In the genomic region with DNA sequence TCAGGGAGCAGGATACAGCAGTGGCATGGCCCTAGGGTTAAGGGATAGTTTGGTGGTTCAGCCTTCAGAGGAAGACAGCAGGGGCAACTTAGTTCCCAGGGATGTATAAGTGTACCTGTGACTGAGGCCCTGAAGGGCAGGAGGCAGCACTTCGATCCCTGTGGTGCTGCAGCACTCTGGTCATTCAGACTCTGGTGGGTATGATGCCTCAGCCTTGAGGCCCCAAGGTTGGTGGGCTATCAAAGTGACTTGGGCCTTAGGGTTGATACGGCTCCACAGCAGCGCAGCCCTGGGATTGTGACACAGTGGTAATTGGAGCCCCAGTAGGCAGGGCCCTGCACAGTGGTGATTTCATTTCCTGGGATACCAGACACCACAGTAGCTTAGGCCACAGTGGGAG, we compare ENCODE assay signal across 23 cellular contexts.
"Had no signal": no experiment of that assay in that cellular context is flagged by ENCODE, and none has a peak within 500 bp of the region (broad histone marks: within the 10 kb centered on the region; RNA-seq: fewer than 3 reads in every experiment).

No MANE protein-coding gene starts in this region.

- ATAC-seq: activated T-cell treated with anti-CD3 and anti-CD28 coated beads, Interleukin-2, amount 50 U/mL, for 72 hours; body of pancreas; esophagus mucosa had no signal

- H3K27me3 ChIP-seq: body of pancreas, colonic mucosa had no signal

- H3K27ac ChIP-seq: body of pancreas, colonic mucosa had no signal

- H3K27ac Mint-ChIP-seq: activated CD4-positive, alpha-beta memory T cell treated with anti-CD3 and anti-CD28 coated beads, Interleukin-2, amount 10 ng/mL, durations not matched to agents 7 days and 5 days; activated CD4-positive, alpha-beta T cell treated with anti-CD3 and anti-CD28 coated beads, Interleukin-2, amount 10 ng/mL, durations not matched to agents 7 days and 5 days; activated naive CD8-positive, alpha-beta T cell; activated T-cell treated with anti-CD3 and anti-CD28 coated beads, Interleukin-2, amount 50 U/mL, for 24 hours; activated T-cell treated with anti-CD3 and anti-CD28 coated beads, Interleukin-2, amount 50 U/mL, for 72 hours had no signal

- H3K4me3 Mint-ChIP-seq: activated CD4-positive, alpha-beta memory T cell treated with anti-CD3 and anti-CD28 coated beads, Interleukin-2, amount 10 ng/mL, durations not matched to agents 7 days and 5 days; activated CD4-positive, alpha-beta T cell treated with anti-CD3 and anti-CD28 coated beads, Interleukin-2, amount 10 ng/mL, durations not matched to agents 7 days and 5 days; activated naive CD8-positive, alpha-beta T cell; activated T-cell treated with anti-CD3 and anti-CD28 coated beads, Interleukin-2, amount 50 U/mL, for 24 hours; activated T-cell treated with anti-CD3 and anti-CD28 coated beads, Interleukin-2, amount 50 U/mL, for 72 hours had no signal

- DNase-seq: activated CD4-positive, alpha-beta memory T cell treated with anti-CD3 and anti-CD28 coated beads, Interleukin-2, amount 10 ng/mL, durations not matched to agents 7 days and 5 days; activated CD4-positive, alpha-beta T cell treated with anti-CD3 and anti-CD28 coated beads for 1 hour; activated CD4-positive, alpha-beta T cell treated with anti-CD3 and anti-CD28 coated beads for 4 hours; activated CD4-positive, alpha-beta T cell treated with anti-CD3 and anti-CD28 coated beads, Interleukin-2, amount 10 ng/mL, durations not matched to agents 7 days and 5 days; activated CD4-positive, alpha-beta T cell treated with anti-CD3 and anti-CD28 coated beads, Interleukin-2, amount 50 U/mL, for 4 hours; activated CD8-positive, alpha-beta memory T cell treated with anti-CD3 and anti-CD28 coated beads, Interleukin-2, amount 50 U/mL, for 48 hours; activated gamma-delta T cell; activated naive CD4-positive, alpha-beta T cell; activated naive CD4-positive, alpha-beta T cell treated with anti-CD3 and anti-CD28 coated beads, Interleukin-2, amount 50 U/mL, for 16 hours; activated T-cell treated with anti-CD3 and anti-CD28 coated beads for 4 hours; activated T-cell treated with anti-CD3 and anti-CD28 coated beads, Interleukin-2, amount 50 U/mL, for 24 hours; activated T-cell treated with anti-CD3 and anti-CD28 coated beads, Interleukin-2, amount 50 U/mL, for 72 hours; amniotic stem cell; anterior cingulate cortex; body of pancreas; caudate nucleus; colonic mucosa; effector CD8-positive, alpha-beta T cell; foreskin fibroblast; glutamatergic neuron; T-helper 2 cell had no signal

- H3K4me1 ChIP-seq: body of pancreas, colonic mucosa had no signal

- H3K4me3 ChIP-seq: body of pancreas, colonic mucosa had no signal

- H3K4me1 Mint-ChIP-seq: activated CD4-positive, alpha-beta memory T cell treated with anti-CD3 and anti-CD28 coated beads, Interleukin-2, amount 10 ng/mL, durations not matched to agents 7 days and 5 days; activated CD4-positive, alpha-beta T cell treated with anti-CD3 and anti-CD28 coated beads, Interleukin-2, amount 10 ng/mL, durations not matched to agents 7 days and 5 days had no signal

- H3K27me3 Mint-ChIP-seq: activated CD4-positive, alpha-beta memory T cell treated with anti-CD3 and anti-CD28 coated beads, Interleukin-2, amount 10 ng/mL, durations not matched to agents 7 days and 5 days; activated CD4-positive, alpha-beta T cell treated with anti-CD3 and anti-CD28 coated beads, Interleukin-2, amount 10 ng/mL, durations not matched to agents 7 days and 5 days; activated naive CD8-positive, alpha-beta T cell; activated T-cell treated with anti-CD3 and anti-CD28 coated beads, Interleukin-2, amount 50 U/mL, for 24 hours had no signal

- H3K36me3 ChIP-seq: colonic mucosa had no signal

- H3K9me3 ChIP-seq: colonic mucosa had no signal
